In genomic region chr7:135077642-135078041, GRCh38 we compare ENCODE assay signal across 18 cellular contexts.
"Had no signal": no experiment of that assay in that cellular context is flagged by ENCODE, and none has a peak within 500 bp of the region (broad histone marks: within the 10 kb centered on the region; RNA-seq: fewer than 3 reads in every experiment).

No MANE protein-coding gene starts in this region.

- H3K27ac Mint-ChIP-seq: nephron progenitor cell; stimulated activated naive B cell treated with anti-CD40 and anti-IgM and Interleukin-4, amounts not matched to agents 10 μg/mL and 1 μg/mL and 100 μg/mL, for 72 hours had no signal

- H3K9ac ChIP-seq: parathyroid adenoma had no signal

- H3K9me3 Mint-ChIP-seq: naive thymus-derived CD4-positive, alpha-beta T cell; stimulated activated naive B cell treated with anti-CD40 and anti-IgM and Interleukin-4, amounts not matched to agents 10 μg/mL and 1 μg/mL and 100 μg/mL, for 72 hours; stimulated activated naive CD8-positive, alpha-beta T cell treated with anti-CD3 and anti-CD28 coated beads, Interleukin-15, amount 100 ng/mL, for 72 hours had no signal

- H3K4me3 Mint-ChIP-seq: naive thymus-derived CD4-positive, alpha-beta T cell; nephron progenitor cell; stimulated activated naive B cell treated with anti-CD40 and anti-IgM and Interleukin-4, amounts not matched to agents 10 μg/mL and 1 μg/mL and 100 μg/mL, for 72 hours; stimulated activated naive CD8-positive, alpha-beta T cell treated with anti-CD3 and anti-CD28 coated beads, Interleukin-15, amount 100 ng/mL, for 72 hours had no signal

- H3K27ac ChIP-seq: epithelial cell of prostate, esophagus muscularis mucosa, gastroesophageal sphincter, parathyroid adenoma, psoas muscle, spleen, thoracic aorta, transverse colon had no signal

- H3K4me3 ChIP-seq: esophagus muscularis mucosa, gastroesophageal sphincter, psoas muscle, spleen, thoracic aorta, transverse colon had no signal

- H3K27me3 Mint-ChIP-seq: naive thymus-derived CD4-positive, alpha-beta T cell; stimulated activated naive B cell treated with anti-CD40 and anti-IgM and Interleukin-4, amounts not matched to agents 10 μg/mL and 1 μg/mL and 100 μg/mL, for 72 hours; stimulated activated naive CD8-positive, alpha-beta T cell treated with anti-CD3 and anti-CD28 coated beads, Interleukin-15, amount 100 ng/mL, for 72 hours had no signal

- H3K9me3 ChIP-seq: esophagus muscularis mucosa, gastroesophageal sphincter, psoas muscle, spleen, thoracic aorta, transverse colon had no signal

- DNase-seq: effector memory CD4-positive, alpha-beta T cell; naive thymus-derived CD4-positive, alpha-beta T cell; nephron progenitor cell; psoas muscle; retina; spleen; stimulated activated CD4-positive, alpha-beta T cell treated with anti-CD3 and anti-CD28 coated beads, Interleukin-15, amount 100 ng/mL, for 24 hours; stimulated activated CD4-positive, alpha-beta T cell treated with anti-CD3 and anti-CD28 coated beads, Interleukin-2, amount 100 ng/mL, for 24 hours; stimulated activated CD4-positive, alpha-beta T cell treated with anti-CD3 and anti-CD28 coated beads, Interleukin-4, amount 100 ng/mL, for 4 hours; stimulated activated naive B cell treated with anti-CD40 and anti-IgM and Interleukin-4, amounts not matched to agents 10 μg/mL and 1 μg/mL and 100 μg/mL, for 72 hours; stimulated activated naive CD8-positive, alpha-beta T cell treated with anti-CD3 and anti-CD28 coated beads, Interleukin-15, amount 100 ng/mL, for 72 hours; transverse colon had no signal

- H3K36me3 ChIP-seq: esophagus muscularis mucosa, gastroesophageal sphincter, spleen, thoracic aorta, transverse colon had no signal

- H3K27me3 ChIP-seq: esophagus muscularis mucosa, gastroesophageal sphincter, spleen, transverse colon had no signal

- H3K4me1 Mint-ChIP-seq: nephron progenitor cell; stimulated activated naive B cell treated with anti-CD40 and anti-IgM and Interleukin-4, amounts not matched to agents 10 μg/mL and 1 μg/mL and 100 μg/mL, for 72 hours; stimulated activated naive CD8-positive, alpha-beta T cell treated with anti-CD3 and anti-CD28 coated beads, Interleukin-15, amount 100 ng/mL, for 72 hours had no signal

- H3K4me1 ChIP-seq: esophagus muscularis mucosa, gastroesophageal sphincter, parathyroid adenoma, psoas muscle, spleen, transverse colon had no signal

- H3K36me3 Mint-ChIP-seq: stimulated activated naive B cell treated with anti-CD40 and anti-IgM and Interleukin-4, amounts not matched to agents 10 μg/mL and 1 μg/mL and 100 μg/mL, for 72 hours had no signal

- ATAC-seq: gastroesophageal sphincter; naive thymus-derived CD4-positive, alpha-beta T cell; psoas muscle; sciatic nerve; stimulated activated naive B cell treated with anti-CD40 and anti-IgM and Interleukin-4, amounts not matched to agents 10 μg/mL and 1 μg/mL and 100 μg/mL, for 72 hours; stimulated activated naive CD8-positive, alpha-beta T cell treated with anti-CD3 and anti-CD28 coated beads, Interleukin-15, amount 100 ng/mL, for 72 hours had no signal
